ENCODE assay signal across 8 cellular contexts in the genomic region with DNA sequence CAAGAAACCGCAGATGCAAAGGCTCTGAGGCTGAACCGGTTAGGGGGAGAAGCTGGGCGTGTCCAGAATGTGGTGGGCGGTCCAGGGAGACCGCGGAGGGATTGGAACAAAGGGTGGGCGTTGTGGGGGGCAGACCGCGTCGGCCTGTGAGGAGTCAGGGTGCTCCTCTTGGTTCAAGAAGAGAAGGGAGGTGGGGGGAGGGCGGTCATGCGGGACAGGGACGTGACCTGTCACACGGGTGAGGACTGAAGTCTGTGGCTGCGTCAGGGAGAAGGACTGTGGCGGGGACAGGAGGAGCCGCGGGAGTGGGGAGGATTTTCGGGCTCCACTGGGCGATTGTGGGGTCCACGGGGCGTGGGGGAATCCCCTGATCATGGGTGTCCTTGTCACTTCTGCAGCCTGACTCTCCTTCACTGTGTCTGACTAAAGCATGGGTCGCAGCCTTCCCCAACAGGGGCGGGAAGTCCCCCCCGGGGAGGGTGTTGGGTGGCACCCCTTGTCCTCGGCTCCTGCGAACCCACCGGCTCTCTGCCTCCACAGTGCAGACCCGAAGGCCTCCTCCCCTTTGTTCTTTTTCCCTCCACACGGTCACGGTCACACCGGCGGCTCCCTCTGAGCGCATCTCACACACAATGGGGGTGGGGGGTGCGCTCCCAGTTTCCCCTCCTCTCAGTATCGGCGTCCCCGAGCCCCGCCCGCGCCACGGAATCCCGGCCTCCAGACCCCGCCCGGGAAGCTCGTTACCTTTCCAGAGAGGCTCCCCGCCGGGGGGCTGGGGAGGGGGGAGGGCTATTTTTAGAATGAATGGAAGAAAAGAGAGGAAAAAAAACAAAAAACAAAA. TPM values are rescaled to one million over a fixed set of nuclear protein-coding genes. Genes with fewer than 3 reads are reported as not detected.
DNase-seq lines count a peak whose midpoint lies in the region; ATAC-seq, FAIRE-seq and TF ChIP-seq lines count a peak whose summit lies in the region.

No MANE protein-coding gene starts in this region.

- peak overlapping the region; percentile 42 for H2AFZ ChIP-seq in OCI-LY3 (ENCODE audit: low read depth, low read length)

- peak overlapping the region; percentile 61 for H3K9ac ChIP-seq in OCI-LY3 (ENCODE audit: low read length)

- H3K36me3 ChIP-seq in OCI-LY3 (replicated peaks; ENCODE audit: low read depth, low read length) = no peaks in the 10 kb centered on the region

- H3K79me2 ChIP-seq in OCI-LY3 (ENCODE audit: low read length) = no peaks in the 10 kb centered on the region

- no peak for FAIRE-seq in urothelium cell line (lab: Jason Lieb, UNC)

- H3K4me3 ChIP-seq in OCI-LY3 (ENCODE audit: low read length) = peak overlapping the region; percentile 76

- H3K36me3 Mint-ChIP-seq in central memory CD8-positive, alpha-beta T cell (ENCODE audit: insufficient read depth) = peaks cover 31% of the 10 kb centered on the region

- H3K4me1 ChIP-seq in OCI-LY3 (ENCODE audit: low read length) = peaks cover 51% of the 10 kb centered on the region

- H3K9me3 ChIP-seq in OCI-LY3 (ENCODE audit: insufficient read depth, low read length) = no peaks in the 10 kb centered on the region

- peak overlapping the region; percentile 10; the same call in 1 of the 2 replicates for H3K27ac ChIP-seq in OCI-LY3 (ENCODE audit: low read length)

- H3K4me2 ChIP-seq in OCI-LY3 (ENCODE audit: low read length) = peak overlapping the region; percentile 88

- DNase-seq in NCI-H2107 treated with DMSO at 0.1 percent for 48 hours (lab: John Stamatoyannopoulos, UW; ENCODE audit: unreplicated experiment) = peak; percentile 58
- no peak for DNase-seq in NCI-H2107 (lab: John Stamatoyannopoulos, UW)
- peak; percentile 34 to 37 for DNase-seq in central memory CD8-positive, alpha-beta T cell (ENCODE audit: low spot score in 2 of 2)
- peak; percentile 29 for DNase-seq in stimulated activated CD4-positive, alpha-beta T cell treated with anti-CD3 and anti-CD28 coated beads, Interleukin-4, amount 100 ng/mL, for 1 hour
- DNase-seq in A172 (ENCODE audit: low spot score) = no peak
- DNase-seq in urothelium cell line (ENCODE audit: low spot score) = no peak

- peak; percentile 14 for ATAC-seq in central memory CD8-positive, alpha-beta T cell (replicated peaks; ENCODE audit: extremely low read depth, poor library complexity, severe bottlenecking)
- ATAC-seq in HG03139 (IDR thresholded peaks at IDR 0.05; ENCODE audit: unreplicated experiment) = no peak

- peak overlapping the region; percentile 86 for H3K4me3 Mint-ChIP-seq in central memory CD8-positive, alpha-beta T cell

- H3K4me1 Mint-ChIP-seq in central memory CD8-positive, alpha-beta T cell = peaks cover 52% of the 10 kb centered on the region

- H3K27me3 Mint-ChIP-seq in central memory CD8-positive, alpha-beta T cell = peaks cover 53% of the 10 kb centered on the region

- peak overlapping the region; percentile 95 for H3K27ac Mint-ChIP-seq in central memory CD8-positive, alpha-beta T cell (ENCODE audit: low read depth)

- TF ChIP-seq CTCF in OCI-LY3 (IDR thresholded peaks at IDR 0.05; ENCODE audit: low read depth, low read length) = no peak

- H4K20me1 ChIP-seq in OCI-LY3 (ENCODE audit: insufficient read depth, low read length) = no peaks in the 10 kb centered on the region

- peaks cover 35% of the 10 kb centered on the region for H3K27me3 ChIP-seq in OCI-LY3 (ENCODE audit: low read depth, low read length)

- no peaks in the 10 kb centered on the region for H3K9me3 Mint-ChIP-seq in central memory CD8-positive, alpha-beta T cell

RNA-seq across cellular contexts. Expression of a gene that starts 16.4 kb away (rescaled TPM):
- 0.14 TPM in 1 of 2 replicates, not detected in the other for total RNA-seq in A172 (2014; rRNA removed; shearing (Covaris generic))

RNA-seq across cellular contexts. Expression of a gene that starts 17.7 kb away (rescaled TPM):
- total RNA-seq in A172 (2014; rRNA removed; shearing (Covaris generic)) = 52.3 and 55.7 TPM in 2 replicates

RNA-seq across cellular contexts. Expression of a gene that starts 57.4 kb away (rescaled TPM):
- 7.4 and 12.2 TPM in 2 replicates for total RNA-seq in A172 (2014; rRNA removed; shearing (Covaris generic))

Comparison
In these comparisons a context has a peak if more than half of its experiments do, and no peak if none do; other contexts are left out.
1. DNase-seq: peak in NCI-H2107 treated with DMSO at 0.1 percent for 48 hours (single experiment), central memory CD8-positive, alpha-beta T cell (2 of 2) and stimulated activated CD4-positive, alpha-beta T cell treated with anti-CD3 and anti-CD28 coated beads, Interleukin-4, amount 100 ng/mL, for 1 hour (single experiment); none in NCI-H2107 (single experiment), A172 (single experiment) and urothelium cell line (single experiment).